In the genomic region with DNA sequence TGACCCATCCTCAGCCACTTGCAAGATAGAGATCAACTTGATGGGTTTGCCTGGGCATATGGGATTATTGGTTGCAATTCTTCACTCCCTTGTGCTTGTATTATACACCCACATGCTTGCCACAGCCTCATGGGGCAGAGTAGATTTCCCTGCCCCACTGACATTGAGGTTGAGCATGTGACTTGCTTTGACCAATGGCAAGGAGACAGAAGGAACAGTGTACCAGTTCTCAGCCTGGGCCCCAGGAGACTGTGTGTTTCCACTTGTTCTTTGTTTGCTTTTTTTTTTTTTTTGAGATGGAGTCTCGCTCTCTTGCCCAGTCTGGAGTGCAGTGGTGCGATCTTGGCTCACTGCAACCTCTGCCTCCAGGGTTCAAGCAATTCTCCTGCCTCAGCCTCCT, we compare ENCODE assay signal across 15 cellular contexts.
"Had no signal": no experiment of that assay in that cellular context is flagged by ENCODE, and none has a peak within 500 bp of the region (broad histone marks: within the 10 kb centered on the region; RNA-seq: fewer than 3 reads in every experiment).

No MANE protein-coding gene starts in this region.

- H3K27ac ChIP-seq: esophagus muscularis mucosa, ovary, right lobe of liver had no signal

- DNase-seq: activated CD4-positive, CD25-positive, alpha-beta regulatory T cell treated with anti-CD3 and anti-CD28 coated beads, Interleukin-2, amount 50 U/mL, for 72 hours; activated gamma-delta T cell treated with Interleukin-2 at 50 U/mL for 16 hours; activated T-cell treated with anti-CD3 and anti-CD28 coated beads, Interleukin-2, amount 50 U/mL, for 72 hours; effector CD8-positive, alpha-beta T cell; immature natural killer cell; mesendoderm; naive thymus-derived CD4-positive, alpha-beta T cell; right lobe of liver; stimulated activated CD4-positive, alpha-beta T cell treated with anti-CD3 and anti-CD28 coated beads, Interleukin-4, amount 100 ng/mL, for 4 hours had no signal

- H3K36me3 Mint-ChIP-seq: activated naive CD4-positive, alpha-beta T cell treated with anti-CD3 and anti-CD28 coated beads, Interleukin-2, amount 50 U/mL, for 72 hours; immature natural killer cell; naive thymus-derived CD4-positive, alpha-beta T cell; stimulated activated memory B cell treated with anti-CD40 and anti-IgM and Interleukin-4, amounts not matched to agents 10 μg/mL and 1 μg/mL and 100 μg/mL, for 72 hours had no signal

- H3K36me3 ChIP-seq: esophagus muscularis mucosa, ovary, right lobe of liver had no signal

- H3K27me3 ChIP-seq: esophagus muscularis mucosa, ovary, right lobe of liver had no signal

- H3K27ac Mint-ChIP-seq: activated naive CD4-positive, alpha-beta T cell treated with anti-CD3 and anti-CD28 coated beads, Interleukin-2, amount 50 U/mL, for 72 hours; activated T-cell treated with anti-CD3 and anti-CD28 coated beads, Interleukin-2, amount 50 U/mL, for 72 hours; immature natural killer cell; naive thymus-derived CD4-positive, alpha-beta T cell; stimulated activated memory B cell treated with anti-CD40 and anti-IgM and Interleukin-4, amounts not matched to agents 10 μg/mL and 1 μg/mL and 100 μg/mL, for 72 hours; T-helper 1 cell treated with Interleukin-12 subunit alpha and Interleukin-12 subunit beta and Interleukin-4 antibody, amounts not matched to agents 30 μg/mL and 1 μg/mL, for 36 hours had no signal

- H3K9me3 Mint-ChIP-seq: activated naive CD4-positive, alpha-beta T cell treated with anti-CD3 and anti-CD28 coated beads, Interleukin-2, amount 50 U/mL, for 72 hours; activated T-cell treated with anti-CD3 and anti-CD28 coated beads, Interleukin-2, amount 50 U/mL, for 72 hours; naive thymus-derived CD4-positive, alpha-beta T cell; stimulated activated memory B cell treated with anti-CD40 and anti-IgM and Interleukin-4, amounts not matched to agents 10 μg/mL and 1 μg/mL and 100 μg/mL, for 72 hours; T-helper 1 cell treated with Interleukin-12 subunit alpha and Interleukin-12 subunit beta and Interleukin-4 antibody, amounts not matched to agents 30 μg/mL and 1 μg/mL, for 36 hours had no signal

- H3K4me1 Mint-ChIP-seq: immature natural killer cell; naive thymus-derived CD4-positive, alpha-beta T cell had no signal

- H3K9me3 ChIP-seq: esophagus muscularis mucosa, ovary, right lobe of liver had no signal

- H3K4me3 ChIP-seq: esophagus muscularis mucosa, ovary, right lobe of liver, smooth muscle cell had no signal

- H3K4me1 ChIP-seq: right lobe of liver had no signal

- H3K4me3 Mint-ChIP-seq: activated T-cell treated with anti-CD3 and anti-CD28 coated beads, Interleukin-2, amount 50 U/mL, for 72 hours; immature natural killer cell; naive thymus-derived CD4-positive, alpha-beta T cell; stimulated activated memory B cell treated with anti-CD40 and anti-IgM and Interleukin-4, amounts not matched to agents 10 μg/mL and 1 μg/mL and 100 μg/mL, for 72 hours; T-helper 1 cell treated with Interleukin-12 subunit alpha and Interleukin-12 subunit beta and Interleukin-4 antibody, amounts not matched to agents 30 μg/mL and 1 μg/mL, for 36 hours had no signal

- ATAC-seq: activated naive CD4-positive, alpha-beta T cell treated with anti-CD3 and anti-CD28 coated beads, Interleukin-2, amount 50 U/mL, for 72 hours; activated T-cell treated with anti-CD3 and anti-CD28 coated beads, Interleukin-2, amount 50 U/mL, for 72 hours; naive thymus-derived CD4-positive, alpha-beta T cell; stimulated activated memory B cell treated with anti-CD40 and anti-IgM and Interleukin-4, amounts not matched to agents 10 μg/mL and 1 μg/mL and 100 μg/mL, for 72 hours had no signal
